Comparison of ENCODE assay signal across 1 cellular context in genomic region chr17:81391964-81392908, GRCh38.
TF ChIP-seq lines count a peak whose summit lies in the region.

No MANE protein-coding gene starts in this region.

TF ChIP-seq in SK-N-SH treated with all-trans-retinoic acid at 6 μM for 48 hours, 23 proteins besides CTCF, POLR2A, EP300 and RAD21 (continued from another document):
- TF ChIP-seq PATZ1 (CRISPR knock-in tag; IDR thresholded peaks at IDR 0.05; ENCODE audit: borderline replicate concordance) (no peak), RARB (CRISPR knock-in tag; IDR thresholded peaks at IDR 0.05) (no peak)
TF ChIP-seq in SK-N-SH treated with all-trans-retinoic acid at 6 μM for 48 hours: peak in this region for 0.
